Comparison of ENCODE assay signal across 8 cellular contexts in genomic region chr19:46661735-46662592, GRCh38. TPM values are rescaled to one million over a fixed set of nuclear protein-coding genes. Genes with fewer than 3 reads are reported as not detected.
A peak's percentile ranks its signal among the peaks of the same experiment; 100 is the strongest.
DNase-seq lines count a peak whose midpoint lies in the region; ATAC-seq and TF ChIP-seq lines count a peak whose summit lies in the region.

No MANE protein-coding gene starts in this region.

- H3K9me3 ChIP-seq in OCI-LY7 (ENCODE audit: low read length), result no peaks in the 10 kb centered on the region
- H3K9me3 ChIP-seq in mucosa of stomach (ENCODE audit: control insufficient read depth, low read length), result no peaks in the 10 kb centered on the region

- peaks cover 22% of the 10 kb centered on the region for H3K4me1 Mint-ChIP-seq in activated T-cell treated with anti-CD3 and anti-CD28 coated beads, Interleukin-2, amount 50 U/mL, for 24 hours (ENCODE audit: low read depth)

- peak overlapping the region; percentile 46 for H3K27ac ChIP-seq in OCI-LY7 (ENCODE audit: low read depth, low read length, poor library complexity, severe bottlenecking)

- POLR2A ChIA-PET in OCI-LY7 (lab: Charles Lee), result interaction anchor here (0.7 to 1.0 kb wide), 4 partner anchors 28 to 50 kb away, joined by 3 read pairs; no protein-coding TSS in a partner anchor

- H3K36me3 Mint-ChIP-seq in activated T-cell treated with anti-CD3 and anti-CD28 coated beads, Interleukin-2, amount 50 U/mL, for 24 hours (ENCODE audit: low read depth), result no peaks in the 10 kb centered on the region

- peak overlapping the region; percentile 67; the same call in 1 of the 2 replicates for H2AFZ ChIP-seq in OCI-LY7 (ENCODE audit: low read length)

- H3K9me3 Mint-ChIP-seq in activated T-cell treated with anti-CD3 and anti-CD28 coated beads, Interleukin-2, amount 50 U/mL, for 24 hours, result no peaks in the 10 kb centered on the region

- H3K27me3 ChIP-seq in mucosa of stomach (ENCODE audit: control insufficient read depth, insufficient read depth, low read length), result peaks cover 27% of the 10 kb centered on the region

- H3K4me1 ChIP-seq in OCI-LY7 (ENCODE audit: insufficient read depth, low read length, poor library complexity, severe bottlenecking) (peaks cover 29% of the 10 kb centered on the region), mucosa of stomach (ENCODE audit: control insufficient read depth, insufficient read depth, low read length) (peaks cover 19% of the 10 kb centered on the region)

- H3K27ac Mint-ChIP-seq in activated T-cell treated with anti-CD3 and anti-CD28 coated beads, Interleukin-2, amount 50 U/mL, for 24 hours, result peak overlapping the region; percentile 83

- H3K4me2 ChIP-seq in OCI-LY7 (ENCODE audit: low read length), result peak overlapping the region; percentile 91

- no peaks in the 10 kb centered on the region for H3K79me2 ChIP-seq in OCI-LY7 (ENCODE audit: insufficient read depth, low read depth, low read length)

- H3K4me3 Mint-ChIP-seq in activated T-cell treated with anti-CD3 and anti-CD28 coated beads, Interleukin-2, amount 50 U/mL, for 24 hours, result peak overlapping the region; percentile 73

- no peaks in the 10 kb centered on the region for H3K9me2 ChIP-seq in OCI-LY7 (ENCODE audit: insufficient read depth, low read length)

- H3K27me3 Mint-ChIP-seq in activated T-cell treated with anti-CD3 and anti-CD28 coated beads, Interleukin-2, amount 50 U/mL, for 24 hours, result peaks cover 22% of the 10 kb centered on the region

- H3K36me3 ChIP-seq in OCI-LY7 (ENCODE audit: insufficient read depth, low read length) (no peaks in the 10 kb centered on the region), mucosa of stomach (ENCODE audit: control insufficient read depth, insufficient read depth, low read length) (no peaks in the 10 kb centered on the region)

- no peak for TF ChIP-seq POLR2A in erythroblast (IDR thresholded peaks at IDR 0.05; ENCODE audit: low read length)

- no peak overlapping the region for H3K9ac ChIP-seq in mucosa of stomach (ENCODE audit: low read length)

- peak; percentile 98 for TF ChIP-seq CTCF in OCI-LY7 (conservative IDR thresholded peaks at IDR 0.05; ENCODE audit: low read length)

- peak overlapping the region; percentile 53 for H3K4me3 ChIP-seq in Jurkat, Clone E6-1 (ENCODE audit: low read length)
- H3K4me3 ChIP-seq in OCI-LY7 (ENCODE audit: low read depth, low read length, poor library complexity, severe bottlenecking), result peak overlapping the region; percentile 64
- peak overlapping the region; percentile 18 for H3K4me3 ChIP-seq in mucosa of stomach (ENCODE audit: low read length)

- CTCF ChIA-PET in OCI-LY7 (lab: Charles Lee; ENCODE audit: unreplicated experiment), result interaction anchor here (1.6 to 2.2 kb wide), 4 partner anchors 25 to 50 kb away, joined by 6 to 11 read pairs (median 9); partner anchors contain the start of gene GNG8

- no peak for ATAC-seq in HG03378 (IDR thresholded peaks at IDR 0.05; ENCODE audit: unreplicated experiment)

- intact Hi-C loops in OCI-LY7 (cut with micrococcal nuclease; ENCODE audit: unreplicated experiment), result loop anchor here (1.0 kb wide), 3 partner anchors 28 to 133 kb away; no protein-coding TSS in a partner anchor

- no TSS peak for BruUV-seq in OCI-LY7 (replicated peaks; lab: Mats Ljungman, UMichigan)

- 0 out of 2 replicates have a peak, but pooled peaks cover 3% of the 10 kb centered on the region for H4K20me1 ChIP-seq in OCI-LY7 (ENCODE audit: insufficient read depth, low read length)

- peak; percentile 96 for DNase-seq in DMS53 (lab: John Stamatoyannopoulos, UW)
- DNase-seq in Jurkat, Clone E6-1 (ENCODE audit: low read depth, low spot score), result peak; percentile 83
- DNase-seq in OCI-LY7 (ENCODE audit: low spot score), result peak; percentile 85
- peak; percentile 77 for DNase-seq in activated T-cell treated with anti-CD3 and anti-CD28 coated beads, Interleukin-2, amount 50 U/mL, for 24 hours
- DNase-seq in erythroblast (lab: John Stamatoyannopoulos, UW), result peak; percentile 85 to 88
- peak; percentile 64 for DNase-seq in stimulated activated CD8-positive, alpha-beta memory T cell treated with anti-CD3 and anti-CD28 coated beads, Interleukin-4, amount 100 ng/mL, for 24 hours (ENCODE audit: low read depth)

RNA-seq across cellular contexts. Expression of gene DACT3, which starts 1.0 kb away (rescaled TPM):
- 0.77 TPM for polyA plus RNA-seq in Jurkat, Clone E6-1 (2012; ENCODE audit: insufficient read depth, insufficient read length)
- 0.10 and 0.44 TPM in 2 replicates for total RNA-seq in OCI-LY7 (2014; rRNA removed; shearing (Covaris generic))
- total RNA-seq in OCI-LY7 (2022), result not detected in 2 replicates

RNA-seq across cellular contexts. Expression of gene GNG8, which starts 26.0 kb away (rescaled TPM):
- not detected for polyA plus RNA-seq in Jurkat, Clone E6-1 (2012; ENCODE audit: insufficient read depth, insufficient read length)
- total RNA-seq in OCI-LY7 (2014; rRNA removed; shearing (Covaris generic)), result not detected in 2 replicates
- total RNA-seq in OCI-LY7 (2022), result not detected in 2 replicates

RNA-seq across cellular contexts. Expression of gene PTGIR, which starts 37.1 kb away (rescaled TPM):
- polyA plus RNA-seq in Jurkat, Clone E6-1 (2012; ENCODE audit: insufficient read depth, insufficient read length), result 0.85 TPM
- 0.25 and 0.26 TPM in 2 replicates for total RNA-seq in OCI-LY7 (2014; rRNA removed; shearing (Covaris generic))
- total RNA-seq in OCI-LY7 (2022), result not detected in 2 replicates

RNA-seq across cellular contexts. Expression of gene PRKD2, which starts 55.0 kb away (rescaled TPM):
- 61.6 TPM for polyA plus RNA-seq in Jurkat, Clone E6-1 (2012; ENCODE audit: insufficient read depth, insufficient read length)
- total RNA-seq in OCI-LY7 (2014; rRNA removed; shearing (Covaris generic)), result 30.5 and 34.3 TPM in 2 replicates
- 89.2 and 101 TPM in 2 replicates for total RNA-seq in OCI-LY7 (2022)
